In genomic region chr19:36196249-36196648, GRCh38 we compare ENCODE assay signal across 21 cellular contexts. TPM values are rescaled to one million over a fixed set of nuclear protein-coding genes. Genes with fewer than 3 reads are reported as not detected.
"Had no signal": no experiment of that assay in that cellular context is flagged by ENCODE, and none has a peak within 500 bp of the region (broad histone marks: within the 10 kb centered on the region; RNA-seq: fewer than 3 reads in every experiment).

No MANE protein-coding gene starts in this region.

- H3K27me3 Mint-ChIP-seq: activated naive CD4-positive, alpha-beta T cell treated with anti-CD3 and anti-CD28 coated beads, Interleukin-2, amount 50 U/mL, for 24 hours; natural killer cell treated with Interleukin-12 subunit alpha and Interleukin-12 subunit beta and Interleukin-15 and Interleukin-18, amount 100 ng/mL, for 72 hours; progenitor cell of endocrine pancreas had no signal

- H3K27me3 ChIP-seq: foreskin keratinocyte, spleen, tibial nerve had no signal

- H3K4me3 ChIP-seq: spleen, tibial nerve had no signal

- H3K4me3 Mint-ChIP-seq: activated naive CD4-positive, alpha-beta T cell treated with anti-CD3 and anti-CD28 coated beads, Interleukin-2, amount 50 U/mL, for 24 hours; natural killer cell treated with Interleukin-12 subunit alpha and Interleukin-12 subunit beta and Interleukin-15 and Interleukin-18, amount 100 ng/mL, for 72 hours had no signal

- ATAC-seq: foreskin keratinocyte; natural killer cell treated with Interleukin-12 subunit alpha and Interleukin-12 subunit beta and Interleukin-15 and Interleukin-18, amount 100 ng/mL, for 72 hours; stimulated activated naive CD8-positive, alpha-beta T cell treated with anti-CD3 and anti-CD28 coated beads, Interleukin-15, Interleukin-2, amounts not matched to agents 100 U/mL and 50 U/mL, for 24 hours had no signal

- H3K9me3 ChIP-seq: spleen, tibial nerve had no signal

- H3K4me1 ChIP-seq: foreskin keratinocyte, spleen had no signal

- H3K27ac Mint-ChIP-seq: activated naive CD4-positive, alpha-beta T cell treated with anti-CD3 and anti-CD28 coated beads, Interleukin-2, amount 50 U/mL, for 24 hours; natural killer cell treated with Interleukin-12 subunit alpha and Interleukin-12 subunit beta and Interleukin-15 and Interleukin-18, amount 100 ng/mL, for 72 hours; progenitor cell of endocrine pancreas had no signal

- FAIRE-seq: TTC549 had no signal

- H3K4me1 Mint-ChIP-seq: activated naive CD4-positive, alpha-beta T cell treated with anti-CD3 and anti-CD28 coated beads, Interleukin-2, amount 50 U/mL, for 24 hours had no signal

- H3K9me3 Mint-ChIP-seq: activated naive CD4-positive, alpha-beta T cell treated with anti-CD3 and anti-CD28 coated beads, Interleukin-2, amount 50 U/mL, for 24 hours; natural killer cell treated with Interleukin-12 subunit alpha and Interleukin-12 subunit beta and Interleukin-15 and Interleukin-18, amount 100 ng/mL, for 72 hours had no signal

- DNase-seq: activated CD4-positive, alpha-beta T cell treated with anti-CD3 and anti-CD28 coated beads for 1 hour; activated CD4-positive, alpha-beta T cell treated with anti-CD3 and anti-CD28 coated beads, Interleukin-2, amount 50 U/mL, for 1 hour; activated gamma-delta T cell treated with Interleukin-2 at 50 U/mL for 16 hours; activated T-cell treated with anti-CD3 and anti-CD28 coated beads, Interleukin-2, amount 50 U/mL, for 1 hour; aorta; central memory CD4-positive, alpha-beta T cell; dermis blood vessel endothelial cell; effector memory CD4-positive, alpha-beta T cell; foreskin keratinocyte; hippocampal formation; retina; spleen; stimulated activated CD4-positive, alpha-beta T cell treated with anti-CD3 and anti-CD28 coated beads, Interleukin-4, amount 100 ng/mL, for 24 hours; stimulated activated naive CD8-positive, alpha-beta T cell treated with anti-CD3 and anti-CD28 coated beads, Interleukin-15, Interleukin-2, amounts not matched to agents 100 U/mL and 50 U/mL, for 24 hours; WERI-Rb-1 had no signal

- H3K36me3 ChIP-seq: WERI-Rb-1 had no signal

- H3K27ac ChIP-seq: foreskin keratinocyte, spleen, tibial nerve, WERI-Rb-1 had no signal

RNA-seq across cellular contexts. Expression of gene COX7A1, which starts 44.0 kb away (rescaled TPM):
- total RNA-seq: natural killer cell treated with Interleukin-12 subunit alpha and Interleukin-12 subunit beta and Interleukin-15 and Interleukin-18, amount 100 ng/mL, for 72 hours; osteocyte; progenitor cell of endocrine pancreas had no signal
